18 cellular contexts compared by ENCODE assay signal in genomic region chr6:157101166-157101565, GRCh38.
"Had no signal": no experiment of that assay in that cellular context is flagged by ENCODE, and none has a peak within 500 bp of the region (broad histone marks: within the 10 kb centered on the region; RNA-seq: fewer than 3 reads in every experiment).

No MANE protein-coding gene starts in this region.

- H3K4me3 Mint-ChIP-seq: activated naive CD4-positive, alpha-beta T cell treated with anti-CD3 and anti-CD28 coated beads, Interleukin-2, amount 10 ng/mL, durations not matched to agents 7 days and 5 days; memory B cell; WTC11 had no signal

- H3K4me3 ChIP-seq: esophagus muscularis mucosa, thoracic aorta, upper lobe of left lung had no signal

- ATAC-seq: sciatic nerve, WTC11 had no signal

- H3K27ac Mint-ChIP-seq: WTC11 had no signal

- FAIRE-seq: endothelial cell of umbilical vein, TTC549 had no signal

- H3K9me3 ChIP-seq: esophagus muscularis mucosa, thoracic aorta, upper lobe of left lung had no signal

- H3K27me3 Mint-ChIP-seq: activated CD4-positive, alpha-beta T cell treated with anti-CD3 and anti-CD28 coated beads for 36 hours; activated naive CD4-positive, alpha-beta T cell treated with anti-CD3 and anti-CD28 coated beads, Interleukin-2, amount 10 ng/mL, durations not matched to agents 7 days and 5 days; memory B cell; naive B cell had no signal

- H3K9me3 Mint-ChIP-seq: activated naive CD4-positive, alpha-beta T cell treated with anti-CD3 and anti-CD28 coated beads, Interleukin-2, amount 10 ng/mL, durations not matched to agents 7 days and 5 days; memory B cell; naive B cell; stimulated activated effector memory CD8-positive, alpha-beta T cell treated with anti-CD3 and anti-CD28 coated beads, Interleukin-12 subunit alpha, Interleukin-12 subunit beta, amount 100 ng/mL, for 72 hours; WTC11 had no signal

- H3K4me1 ChIP-seq: parathyroid adenoma had no signal

- DNase-seq: activated CD4-positive, alpha-beta T cell treated with anti-CD3 and anti-CD28 coated beads for 36 hours; activated CD8-positive, alpha-beta memory T cell treated with anti-CD3 and anti-CD28 coated beads for 24 hours; activated naive CD4-positive, alpha-beta T cell treated with anti-CD3 and anti-CD28 coated beads, Interleukin-2, amount 10 ng/mL, durations not matched to agents 7 days and 5 days; dermis blood vessel endothelial cell; effector memory CD4-positive, alpha-beta T cell; naive B cell; stimulated activated CD4-positive, alpha-beta T cell treated with anti-CD3 and anti-CD28 coated beads, Interleukin-4, amount 100 ng/mL, for 24 hours; T-helper 2 cell; upper lobe of left lung had no signal

- H3K36me3 Mint-ChIP-seq: WTC11 had no signal

- H3K36me3 ChIP-seq: esophagus muscularis mucosa, thoracic aorta, upper lobe of left lung had no signal

- H3K27me3 ChIP-seq: esophagus muscularis mucosa, upper lobe of left lung had no signal

- H3K27ac ChIP-seq: esophagus muscularis mucosa, parathyroid adenoma, thoracic aorta, upper lobe of left lung had no signal
